ENCODE assay signal across 19 cellular contexts in the genomic region with DNA sequence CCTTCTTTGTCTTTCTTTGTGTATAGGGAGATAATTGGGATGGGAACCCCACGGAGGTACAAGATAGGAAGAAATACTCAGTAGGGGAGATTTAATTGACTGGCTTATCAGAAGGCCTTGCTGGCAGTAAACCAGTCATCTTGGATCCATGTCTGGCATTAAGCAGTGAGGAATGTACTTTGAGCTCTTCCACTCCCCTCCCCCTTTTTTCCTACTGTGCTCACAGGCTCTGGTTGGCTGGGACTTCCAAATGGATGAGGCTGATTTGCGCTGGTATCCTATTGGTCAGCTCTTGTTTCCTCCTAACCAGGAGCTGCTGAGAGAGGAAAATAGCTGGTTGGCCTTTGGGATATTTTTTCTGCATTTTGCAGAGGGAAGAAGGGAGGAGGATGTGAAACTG. TPM values are rescaled to one million over a fixed set of nuclear protein-coding genes. Genes with fewer than 3 reads are reported as not detected.
DNase-seq lines count a peak whose midpoint lies in the region; ATAC-seq and TF ChIP-seq lines count a peak whose summit lies in the region.
"Had no signal": no experiment of that assay in that cellular context is flagged by ENCODE, and none has a peak within 500 bp of the region (broad histone marks: within the 10 kb centered on the region; RNA-seq: fewer than 3 reads in every experiment).

No MANE protein-coding gene starts in this region.

- H3K9me3 Mint-ChIP-seq in activated CD4-positive, alpha-beta memory T cell treated with anti-CD3 and anti-CD28 coated beads, Interleukin-2, amount 10 ng/mL, durations not matched to agents 7 days and 5 days = no peaks in the 10 kb centered on the region
- H3K9me3 Mint-ChIP-seq: dendritic cell treated with granulocyte-macrophage colony-stimulating factor and Interleukin-4, amounts not matched to agents 40 ng/mL and 50 ng/mL, for 4 days; T-helper 1 cell treated with Interleukin-12 subunit alpha and Interleukin-12 subunit beta and Interleukin-4 antibody, amounts not matched to agents 30 μg/mL and 1 μg/mL, for 36 hours had no signal

- no peaks in the 10 kb centered on the region for H3K27me3 Mint-ChIP-seq in activated CD4-positive, alpha-beta memory T cell treated with anti-CD3 and anti-CD28 coated beads, Interleukin-2, amount 10 ng/mL, durations not matched to agents 7 days and 5 days
- H3K27me3 Mint-ChIP-seq: dendritic cell treated with granulocyte-macrophage colony-stimulating factor and Interleukin-4, amounts not matched to agents 40 ng/mL and 50 ng/mL, for 4 days had no signal

- no peak overlapping the region for H3K4me3 Mint-ChIP-seq in activated CD4-positive, alpha-beta memory T cell treated with anti-CD3 and anti-CD28 coated beads, Interleukin-2, amount 10 ng/mL, durations not matched to agents 7 days and 5 days
- H3K4me3 Mint-ChIP-seq: dendritic cell treated with granulocyte-macrophage colony-stimulating factor and Interleukin-4, amounts not matched to agents 40 ng/mL and 50 ng/mL, for 4 days; T-helper 1 cell treated with Interleukin-12 subunit alpha and Interleukin-12 subunit beta and Interleukin-4 antibody, amounts not matched to agents 30 μg/mL and 1 μg/mL, for 36 hours had no signal

- no peaks in the 10 kb centered on the region for H3K27me3 ChIP-seq in prostate gland (replicated peaks; ENCODE audit: insufficient read depth)
- H3K27me3 ChIP-seq: adrenal gland, BLaER1 had no signal

- POLR2A ChIA-PET in activated CD4-positive, alpha-beta memory T cell treated with anti-CD3 and anti-CD28 coated beads, Interleukin-2, amount 10 ng/mL, durations not matched to agents 7 days and 5 days (lab: Charles Lee) = no interaction called here

- intact Hi-C loops in prostate gland (cut with DNase I) = no loop called here

- H3K36me3 ChIP-seq in prostate gland = no peaks in the 10 kb centered on the region
- H3K36me3 ChIP-seq: adrenal gland had no signal

- no peaks in the 10 kb centered on the region for H3K4me1 ChIP-seq in prostate gland (replicated peaks)
- H3K4me1 ChIP-seq: BLaER1 had no signal

- H3K4me3 ChIP-seq in fibroblast of mammary gland (ENCODE audit: control insufficient read depth, low read depth, low read length) = no peak overlapping the region
- no peak overlapping the region for H3K4me3 ChIP-seq in prostate gland
- H3K4me3 ChIP-seq: adrenal gland, BLaER1 had no signal

- H3K36me3 Mint-ChIP-seq in activated CD4-positive, alpha-beta memory T cell treated with anti-CD3 and anti-CD28 coated beads, Interleukin-2, amount 10 ng/mL, durations not matched to agents 7 days and 5 days (ENCODE audit: low read depth) = no peaks in the 10 kb centered on the region

- no peaks in the 10 kb centered on the region for H3K9me3 ChIP-seq in prostate gland
- H3K9me3 ChIP-seq: adrenal gland, BLaER1 had no signal

- CTCF ChIA-PET in activated CD4-positive, alpha-beta memory T cell treated with anti-CD3 and anti-CD28 coated beads, Interleukin-2, amount 10 ng/mL, durations not matched to agents 7 days and 5 days (lab: Charles Lee) = no interaction called here

- no peak for TF ChIP-seq CTCF in fibroblast of mammary gland (conservative IDR thresholded peaks at IDR 0.05; ENCODE audit: control insufficient read depth, insufficient read depth, low read depth, low read length)
- TF ChIP-seq CTCF in prostate gland (IDR thresholded peaks at IDR 0.05) = no peak

- peak; percentile 14 for DNase-seq in EL
- DNase-seq in NCI-H146 treated with DMSO at 0.1 percent for 48 hours (lab: John Stamatoyannopoulos, UW; ENCODE audit: unreplicated experiment) = peak; percentile 97
- peak; percentile 9 for DNase-seq in fibroblast of mammary gland (ENCODE audit: low read depth)
- DNase-seq in mucosa of gallbladder (ENCODE audit: low spot score) = peak; percentile 75
- DNase-seq in prostate gland (ENCODE audit: low spot score) = no peak
- no peak for DNase-seq in stimulated activated naive CD8-positive, alpha-beta T cell treated with anti-CD3 and anti-CD28 coated beads, Interleukin-15, Interleukin-2, amounts not matched to agents 100 U/mL and 50 U/mL, for 24 hours
- DNase-seq in activated CD4-positive, alpha-beta memory T cell treated with anti-CD3 and anti-CD28 coated beads, Interleukin-2, amount 10 ng/mL, durations not matched to agents 7 days and 5 days = no peak
- DNase-seq: activated T-cell treated with anti-CD3 and anti-CD28 coated beads, Interleukin-2, amount 50 U/mL, for 48 hours; DMS53; KG1; NCI-H1417 treated with DMSO at 0.1 percent for 48 hours; NCI-H774 had no signal

- no peak overlapping the region for H3K27ac ChIP-seq in prostate gland
- H3K27ac ChIP-seq: BLaER1 had no signal

- no peak for ATAC-seq in stimulated activated naive CD8-positive, alpha-beta T cell treated with anti-CD3 and anti-CD28 coated beads, Interleukin-15, Interleukin-2, amounts not matched to agents 100 U/mL and 50 U/mL, for 24 hours
- no peak for ATAC-seq in GM21447 (IDR thresholded peaks at IDR 0.05; ENCODE audit: unreplicated experiment)

- TF ChIP-seq POLR2A in prostate gland (IDR thresholded peaks at IDR 0.05) = no peak

- 57% methylated on average over 2 of the region's 2 CpGs for WGBS in prostate gland

- no peaks in the 10 kb centered on the region for H3K4me1 Mint-ChIP-seq in activated CD4-positive, alpha-beta memory T cell treated with anti-CD3 and anti-CD28 coated beads, Interleukin-2, amount 10 ng/mL, durations not matched to agents 7 days and 5 days

- H3K27ac Mint-ChIP-seq in activated CD4-positive, alpha-beta memory T cell treated with anti-CD3 and anti-CD28 coated beads, Interleukin-2, amount 10 ng/mL, durations not matched to agents 7 days and 5 days = no peak overlapping the region
- H3K27ac Mint-ChIP-seq: dendritic cell treated with granulocyte-macrophage colony-stimulating factor and Interleukin-4, amounts not matched to agents 40 ng/mL and 50 ng/mL, for 4 days; T-helper 1 cell treated with Interleukin-12 subunit alpha and Interleukin-12 subunit beta and Interleukin-4 antibody, amounts not matched to agents 30 μg/mL and 1 μg/mL, for 36 hours had no signal

RNA-seq across cellular contexts. Expression of gene NGDN, which starts 24.7 kb away (rescaled TPM):
- total RNA-seq in mucosa of gallbladder (22.9 TPM), prostate gland (10 to 100 TPM; 33.7 to 37.0 TPM)
- 10 to 100 TPM; 34.8 to 39.0 TPM for total RNA-seq in activated CD4-positive, alpha-beta memory T cell treated with anti-CD3 and anti-CD28 coated beads, Interleukin-2, amount 10 ng/mL, durations not matched to agents 7 days and 5 days

RNA-seq across cellular contexts. Expression of gene ZFHX2, which starts 57.3 kb away (rescaled TPM):
- total RNA-seq in mucosa of gallbladder = 12.5 TPM
- 1 to 10 TPM; 2.5 to 3.1 TPM for total RNA-seq in prostate gland
- 1 to 10 TPM; 1.5 to 1.8 TPM for total RNA-seq in activated CD4-positive, alpha-beta memory T cell treated with anti-CD3 and anti-CD28 coated beads, Interleukin-2, amount 10 ng/mL, durations not matched to agents 7 days and 5 days

RNA-seq across cellular contexts. Expression of gene MYH7, which starts 58.8 kb away (rescaled TPM):
- total RNA-seq in mucosa of gallbladder (0.12 TPM), prostate gland (10 to 100 TPM in 1 of 2 donors, under 1 TPM in 1; 0.28 to 40.1 TPM)
- under 1 TPM in 1 of 2 experiments, not detected in 1; 0.05 TPM for total RNA-seq in activated CD4-positive, alpha-beta memory T cell treated with anti-CD3 and anti-CD28 coated beads, Interleukin-2, amount 10 ng/mL, durations not matched to agents 7 days and 5 days
- total RNA-seq: fibroblast of lung, mononuclear cell had no signal

Comparison
In these comparisons a context has a peak if more than half of its experiments do, and no peak if none do; other contexts are left out.
1. DNase-seq: peak in EL (single experiment), NCI-H146 treated with DMSO at 0.1 percent for 48 hours (single experiment), fibroblast of mammary gland (single experiment) and mucosa of gallbladder (single experiment); none in prostate gland (single experiment), stimulated activated naive CD8-positive, alpha-beta T cell treated with anti-CD3 and anti-CD28 coated beads, Interleukin-15, Interleukin-2, amounts not matched to agents 100 U/mL and 50 U/mL, for 24 hours (single experiment) and activated CD4-positive, alpha-beta memory T cell treated with anti-CD3 and anti-CD28 coated beads, Interleukin-2, amount 10 ng/mL, durations not matched to agents 7 days and 5 days (single experiment).